ENCODE assay signal across 8 cellular contexts in genomic region chr5:173055983-173056782, GRCh38. TPM values are rescaled to one million over a fixed set of nuclear protein-coding genes. Genes with fewer than 3 reads are reported as not detected.
DNase-seq lines count a peak whose midpoint lies in the region; ATAC-seq, FAIRE-seq and TF ChIP-seq lines count a peak whose summit lies in the region.

A gene with protein sequence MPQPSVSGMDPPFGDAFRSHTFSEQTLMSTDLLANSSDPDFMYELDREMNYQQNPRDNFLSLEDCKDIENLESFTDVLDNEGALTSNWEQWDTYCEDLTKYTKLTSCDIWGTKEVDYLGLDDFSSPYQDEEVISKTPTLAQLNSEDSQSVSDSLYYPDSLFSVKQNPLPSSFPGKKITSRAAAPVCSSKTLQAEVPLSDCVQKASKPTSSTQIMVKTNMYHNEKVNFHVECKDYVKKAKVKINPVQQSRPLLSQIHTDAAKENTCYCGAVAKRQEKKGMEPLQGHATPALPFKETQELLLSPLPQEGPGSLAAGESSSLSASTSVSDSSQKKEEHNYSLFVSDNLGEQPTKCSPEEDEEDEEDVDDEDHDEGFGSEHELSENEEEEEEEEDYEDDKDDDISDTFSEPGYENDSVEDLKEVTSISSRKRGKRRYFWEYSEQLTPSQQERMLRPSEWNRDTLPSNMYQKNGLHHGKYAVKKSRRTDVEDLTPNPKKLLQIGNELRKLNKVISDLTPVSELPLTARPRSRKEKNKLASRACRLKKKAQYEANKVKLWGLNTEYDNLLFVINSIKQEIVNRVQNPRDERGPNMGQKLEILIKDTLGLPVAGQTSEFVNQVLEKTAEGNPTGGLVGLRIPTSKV (plus strand): TSS chr5:173056352. CDS start chr5:173080776, 24,424 bp downstream.

- in situ Hi-C loops in GM18951 (cut with MboI; ENCODE audit: low sequenced_read_pairs, unreplicated experiment) (no loop called here), mammary epithelial cell (cut with MboI; ENCODE audit: low sequenced_read_pairs in 2 of 2) (no loop called here)

- H3K4me1 ChIP-seq in mammary epithelial cell (ENCODE audit: insufficient read depth, low read length): peaks cover 8% of the 10 kb centered on the region
- no peaks in the 10 kb centered on the region for H3K4me1 ChIP-seq in small intestine (ENCODE audit: control insufficient read depth in 2 of 2, insufficient read depth in 1 of 2, low read depth in 1 of 2, low read length in 1 of 2)

- CTCF ChIA-PET in mammary epithelial cell (lab: Charles Lee; ENCODE audit: low non-redundant PET): no interaction called here

- TF ChIP-seq CTCF in WERI-Rb-1 (IDR thresholded peaks at IDR 0.05; ENCODE audit: low read depth, low read length) (no peak), mammary epithelial cell (conservative IDR thresholded peaks at IDR 0.05 in 1 of 2, IDR thresholded peaks at IDR 0.05 in 1 of 2; ENCODE audit: extremely low read depth in 1 of 2, insufficient read depth in 1 of 2, low read depth in 1 of 2, low read length in 2 of 2) (no peak)

- peaks cover 16% of the 10 kb centered on the region for H3K79me2 ChIP-seq in mammary epithelial cell (ENCODE audit: insufficient read depth, low read length)

- peak within 1 kb of the TSS; percentile 99 for H3K4me2 ChIP-seq in mammary epithelial cell (ENCODE audit: insufficient read depth, low read depth, low read length)

- DNase-seq in AG08396 (ENCODE audit: low spot score) (peak; percentile 97), NCI-H2227 treated with DMSO at 0.1 percent for 48 hours (lab: John Stamatoyannopoulos, UW) (peak; percentile 82), WERI-Rb-1 (peak; percentile 97), mammary epithelial cell (peak; percentile 94), iPS-NIHi11 (ENCODE audit: low spot score) (peak; percentile 98), small intestine (peak; percentile 97)

- H3K9me3 ChIP-seq in WERI-Rb-1 (ENCODE audit: severe bottlenecking) (no peaks in the 10 kb centered on the region), mammary epithelial cell (replicated peaks; ENCODE audit: insufficient read depth, low read length) (no peaks in the 10 kb centered on the region), small intestine (ENCODE audit: control insufficient read depth, low read depth) (no peaks in the 10 kb centered on the region)

- ATAC-seq in HG03175 (IDR thresholded peaks at IDR 0.05; ENCODE audit: unreplicated experiment): peak; percentile 70

- no peaks in the 10 kb centered on the region for H4K20me1 ChIP-seq in mammary epithelial cell (ENCODE audit: insufficient read depth, low read length)

- dilution Hi-C loops in mammary epithelial cell (cut with HindIII; ENCODE audit: low sequenced_read_pairs): no loop called here

- no peak for FAIRE-seq in small intestine (lab: Jason Lieb, UNC)

- BruUV-seq in mammary epithelial cell (replicated peaks; lab: Mats Ljungman, UMichigan): no TSS peak

- 3% methylated on average over 8 of the region's 74 CpGs for WGBS in mammary epithelial cell (ENCODE audit: low coverage, missing lambda C conversion rate)
- 0 to 1% (median 0%) methylated on average over 54 to 74 of the region's 74 CpGs for WGBS in small intestine, 3 donors

- H3K9ac ChIP-seq in mammary epithelial cell (ENCODE audit: insufficient read depth, low read length): peak within 1 kb of the TSS; percentile 98

- TF ChIP-seq POLR2A in GM18951 (IDR thresholded peaks at IDR 0.05; ENCODE audit: extremely low read depth, insufficient read depth, insufficient read length): peak; percentile 83

- H3K36me3 ChIP-seq in WERI-Rb-1 (no peaks in the 10 kb centered on the region), mammary epithelial cell (ENCODE audit: insufficient read depth, low read length) (no peaks in the 10 kb centered on the region), small intestine (ENCODE audit: control insufficient read depth in 2 of 2, insufficient read depth in 2 of 2, low read length in 2 of 2) (no peaks in the 10 kb centered on the region)

- peak within 1 kb of the TSS; percentile 72 for H3K27ac ChIP-seq in WERI-Rb-1
- peak within 1 kb of the TSS; percentile 92 for H3K27ac ChIP-seq in mammary epithelial cell (ENCODE audit: insufficient read depth, low read depth, low read length)
- peak within 1 kb of the TSS; percentile 82 to 94 for H3K27ac ChIP-seq in small intestine (ENCODE audit: low read depth in 1 of 2, low read length in 1 of 2)

- H3K27me3 ChIP-seq in WERI-Rb-1 (ENCODE audit: insufficient read depth, low read depth, severe bottlenecking): no peaks in the 10 kb centered on the region
- H3K27me3 ChIP-seq in mammary epithelial cell (ENCODE audit: insufficient read depth, low read length): no peaks in the 10 kb centered on the region
- no peaks in the 10 kb centered on the region for H3K27me3 ChIP-seq in small intestine (ENCODE audit: control insufficient read depth in 2 of 2, insufficient read depth in 2 of 2, low read length in 2 of 2)

- peak within 1 kb of the TSS; percentile 85 for H2AFZ ChIP-seq in mammary epithelial cell (ENCODE audit: low read depth, low read length)

- intact Hi-C loops in mammary epithelial cell (cut with micrococcal nuclease): loop anchor here (2.0 to 5.0 kb wide), 2 partner anchors 276 to 343 kb away; no protein-coding TSS in a partner anchor

- H3K4me3 ChIP-seq in WERI-Rb-1 (ENCODE audit: low read depth, low read length) (peak within 1 kb of the TSS; percentile 68), mammary epithelial cell (replicated peaks in 1 of 3; ENCODE audit: insufficient read depth in 1 of 3, low read depth in 2 of 3, low read length in 3 of 3) (peak within 1 kb of the TSS; percentile 73 to 95 (median 86)), small intestine (ENCODE audit: low read depth in 1 of 2, low read length in 2 of 2) (peak within 1 kb of the TSS; percentile 98 to 99)

RNA-seq across cellular contexts. Expression of the gene that starts here (rescaled TPM):
- 10 to 100 TPM in 1 of 2 donors, 1 to 10 TPM in 1; 8.0 to 17.2 TPM for total RNA-seq in mammary epithelial cell
- polyA plus RNA-seq in mammary epithelial cell (1.6 TPM), small intestine (1 to 10 TPM; 3.8 to 6.5 (median 5.7) TPM)
- 17.0 TPM for polyA minus RNA-seq in mammary epithelial cell

Comparison
In these comparisons a context has a peak if more than half of its experiments do, and no peak if none do; other contexts are left out.
1. Peak in every context shown above with its lines: DNase-seq, ATAC-seq, H3K4me3 ChIP-seq and H3K27ac ChIP-seq.